10 cellular contexts compared by ENCODE assay signal in genomic region chr15:40339621-40339945, GRCh38. TPM values are rescaled to one million over a fixed set of nuclear protein-coding genes. Genes with fewer than 3 reads are reported as not detected.
DNase-seq lines count a peak whose midpoint lies in the region; ATAC-seq and TF ChIP-seq lines count a peak whose summit lies in the region.
"Had no signal": no experiment of that assay in that cellular context is flagged by ENCODE, and none has a peak within 500 bp of the region (broad histone marks: within the 10 kb centered on the region; RNA-seq: fewer than 3 reads in every experiment).

No MANE protein-coding gene starts in this region.

- in situ Hi-C loops in gastrocnemius medialis (cut with MboI; ENCODE audit: low sequenced_read_pairs in 4 of 4), result no loop called here

- H3K79me2 ChIP-seq in DND-41 (ENCODE audit: insufficient read depth, low read length), result no peaks in the 10 kb centered on the region

- DNase-seq in DND-41 (no peak), adipocyte (ENCODE audit: low read depth) (no peak), cardiac muscle cell (ENCODE audit: low read depth in 1 of 2, low spot score in 1 of 2) (no peak), gastrocnemius medialis (no peak), NAMALWA (ENCODE audit: low spot score) (no peak), UCSD-AML1 (lab: John Stamatoyannopoulos, UW; ENCODE audit: unreplicated experiment) (no peak)
- no peak for DNase-seq in activated T-cell treated with anti-CD3 and anti-CD28 coated beads, Interleukin-2, amount 50 U/mL, for 1 hour

- H3K4me3 ChIP-seq in DND-41 (ENCODE audit: low read depth in 1 of 2, low read length in 2 of 2) (no peak overlapping the region), adipocyte (ENCODE audit: low read length) (peak overlapping the region; percentile 73), cardiac muscle cell (no peak overlapping the region), gastrocnemius medialis (peak overlapping the region; percentile 54 to 70 (median 68))
- H3K4me3 ChIP-seq: mucosa of descending colon had no signal

- peaks cover 18% of the 10 kb centered on the region for H3K4me1 ChIP-seq in DND-41 (ENCODE audit: insufficient read depth, low read length)
- H3K4me1 ChIP-seq in adipocyte (ENCODE audit: control insufficient read depth, insufficient read depth, low read length), result peaks cover 73% of the 10 kb centered on the region
- peaks cover 29% of the 10 kb centered on the region for H3K4me1 ChIP-seq in cardiac muscle cell (ENCODE audit: low read depth)
- peaks cover 63 to 74% of the 10 kb centered on the region in 2 donors for H3K4me1 ChIP-seq in gastrocnemius medialis

- H3K36me3 ChIP-seq in DND-41 (ENCODE audit: insufficient read depth, low read length), result no peaks in the 10 kb centered on the region
- no peaks in the 10 kb centered on the region for H3K36me3 ChIP-seq in adipocyte (ENCODE audit: control insufficient read depth, insufficient read depth, low read length, severe bottlenecking)
- H3K36me3 ChIP-seq in cardiac muscle cell, result no peaks in the 10 kb centered on the region
- peaks cover 0 to 18% of the 10 kb centered on the region in 2 donors for H3K36me3 ChIP-seq in gastrocnemius medialis

- ATAC-seq in DND-41 (ENCODE audit: insufficient read depth, low read depth) (no peak), gastrocnemius medialis (no peak), HG03039 (IDR thresholded peaks at IDR 0.05; ENCODE audit: unreplicated experiment) (no peak)

- no peaks in the 10 kb centered on the region for H3K27me3 ChIP-seq in DND-41 (ENCODE audit: insufficient read depth, low read length, poor library complexity)
- H3K27me3 ChIP-seq in adipocyte (replicated peaks; ENCODE audit: control insufficient read depth, insufficient read depth, low read length), result no peaks in the 10 kb centered on the region
- no peaks in the 10 kb centered on the region for H3K27me3 ChIP-seq in cardiac muscle cell
- no peaks in the 10 kb centered on the region for H3K27me3 ChIP-seq in gastrocnemius medialis

- no peak overlapping the region for H3K27ac ChIP-seq in DND-41 (ENCODE audit: low read length)
- H3K27ac ChIP-seq in cardiac muscle cell, result peak overlapping the region; percentile 97
- peak overlapping the region; percentile 98 to 100 (median 99) for H3K27ac ChIP-seq in gastrocnemius medialis
- H3K27ac ChIP-seq: KMS-11 had no signal

- TF ChIP-seq CTCF in DND-41 (IDR thresholded peaks at IDR 0.05; ENCODE audit: borderline replicate concordance, extremely low read depth, low read length, poor library complexity, severe bottlenecking) (peak; percentile 8), cardiac muscle cell (IDR thresholded peaks at IDR 0.05; ENCODE audit: low read depth, low read length) (peak; percentile 13), gastrocnemius medialis (IDR thresholded peaks at IDR 0.05 in 4 of 5, conservative IDR thresholded peaks at IDR 0.05 in 1 of 5) (peak in 2 of 5 experiments; percentile 21 to 33)

- H3K9ac ChIP-seq in DND-41 (ENCODE audit: low read depth, low read length) (no peak overlapping the region), adipocyte (ENCODE audit: low read length) (peak overlapping the region; percentile 92)
- H3K9ac ChIP-seq: KMS-11 had no signal

- no peak overlapping the region for H3K4me2 ChIP-seq in DND-41 (ENCODE audit: insufficient read depth, low read length)
- H3K4me2 ChIP-seq: KMS-11 had no signal

- no peaks in the 10 kb centered on the region for H3K9me3 ChIP-seq in DND-41 (ENCODE audit: insufficient read depth, low read length, severe bottlenecking)
- H3K9me3 ChIP-seq in adipocyte (ENCODE audit: control insufficient read depth, low read length), result no peaks in the 10 kb centered on the region
- no peaks in the 10 kb centered on the region for H3K9me3 ChIP-seq in cardiac muscle cell (ENCODE audit: low read depth)
- no peaks in the 10 kb centered on the region for H3K9me3 ChIP-seq in gastrocnemius medialis
- H3K9me3 ChIP-seq: mucosa of descending colon had no signal

- no peaks in the 10 kb centered on the region for H4K20me1 ChIP-seq in DND-41 (ENCODE audit: insufficient read depth, low read length)

- no peak for TF ChIP-seq POLR2A in gastrocnemius medialis (IDR thresholded peaks at IDR 0.05)

- H2AFZ ChIP-seq in DND-41 (ENCODE audit: low read depth, low read length), result no peak overlapping the region

- intact Hi-C loops in gastrocnemius medialis (cut with DNase I; ENCODE audit: low total_unique reads), result loop anchor here (1.0 kb wide), 1 partner anchor 16 kb away; the partner anchor contains the start of gene INAFM2

RNA-seq across cellular contexts. Expression of gene CCDC9B, which starts 1.2 kb away (rescaled TPM):
- total RNA-seq in cardiac muscle cell (8.2 and 9.6 TPM in 2 replicates), gastrocnemius medialis (10 to 100 TPM; 14.4 to 55.1 (median 20.5) TPM)
- 12.5 and 14.6 TPM in 2 replicates for polyA plus RNA-seq in cardiac muscle cell

RNA-seq across cellular contexts. Expression of gene PHGR1, which starts 11.2 kb away (rescaled TPM):
- total RNA-seq in cardiac muscle cell (not detected in 2 replicates), gastrocnemius medialis (10 to 100 TPM in 1 of 4 donors, not detected in 3; 12.1 TPM)
- polyA plus RNA-seq in cardiac muscle cell, result not detected in 2 replicates

RNA-seq across cellular contexts. Expression of gene INAFM2, which starts 16.1 kb away (rescaled TPM):
- total RNA-seq in cardiac muscle cell, result 133 and 217 TPM in 2 replicates
- 186 and 330 TPM in 2 replicates for polyA plus RNA-seq in cardiac muscle cell
- 10 to 100 TPM; 17.2 to 28.1 (median 17.7) TPM for total RNA-seq in gastrocnemius medialis

RNA-seq across cellular contexts. Expression of gene DISP2, which starts 18.4 kb away (rescaled TPM):
- total RNA-seq in cardiac muscle cell (0.15 and 0.21 TPM in 2 replicates), gastrocnemius medialis (under 1 TPM; 0.02 to 0.12 (median 0.06) TPM)
- polyA plus RNA-seq in cardiac muscle cell, result 0.05 TPM in 1 of 2 replicates, not detected in the other

RNA-seq across cellular contexts. Expression of gene PLCB2, which starts 31.8 kb away (rescaled TPM):
- total RNA-seq in cardiac muscle cell (16.9 and 41.2 TPM in 2 replicates), gastrocnemius medialis (1 to 10 TPM in 2 of 4 donors, under 1 TPM in 1, not detected in 1; 0.72 to 2.0 (median 1.4) TPM)
- polyA plus RNA-seq in cardiac muscle cell, result 28.3 and 45.9 TPM in 2 replicates

Comparison
In these comparisons a context has a peak if more than half of its experiments do, and no peak if none do; other contexts are left out.
1. H3K4me3 ChIP-seq: peak in adipocyte (single experiment) and gastrocnemius medialis (4 of 4); none in DND-41 (0 of 2) and cardiac muscle cell (single experiment).